In the genomic region with DNA sequence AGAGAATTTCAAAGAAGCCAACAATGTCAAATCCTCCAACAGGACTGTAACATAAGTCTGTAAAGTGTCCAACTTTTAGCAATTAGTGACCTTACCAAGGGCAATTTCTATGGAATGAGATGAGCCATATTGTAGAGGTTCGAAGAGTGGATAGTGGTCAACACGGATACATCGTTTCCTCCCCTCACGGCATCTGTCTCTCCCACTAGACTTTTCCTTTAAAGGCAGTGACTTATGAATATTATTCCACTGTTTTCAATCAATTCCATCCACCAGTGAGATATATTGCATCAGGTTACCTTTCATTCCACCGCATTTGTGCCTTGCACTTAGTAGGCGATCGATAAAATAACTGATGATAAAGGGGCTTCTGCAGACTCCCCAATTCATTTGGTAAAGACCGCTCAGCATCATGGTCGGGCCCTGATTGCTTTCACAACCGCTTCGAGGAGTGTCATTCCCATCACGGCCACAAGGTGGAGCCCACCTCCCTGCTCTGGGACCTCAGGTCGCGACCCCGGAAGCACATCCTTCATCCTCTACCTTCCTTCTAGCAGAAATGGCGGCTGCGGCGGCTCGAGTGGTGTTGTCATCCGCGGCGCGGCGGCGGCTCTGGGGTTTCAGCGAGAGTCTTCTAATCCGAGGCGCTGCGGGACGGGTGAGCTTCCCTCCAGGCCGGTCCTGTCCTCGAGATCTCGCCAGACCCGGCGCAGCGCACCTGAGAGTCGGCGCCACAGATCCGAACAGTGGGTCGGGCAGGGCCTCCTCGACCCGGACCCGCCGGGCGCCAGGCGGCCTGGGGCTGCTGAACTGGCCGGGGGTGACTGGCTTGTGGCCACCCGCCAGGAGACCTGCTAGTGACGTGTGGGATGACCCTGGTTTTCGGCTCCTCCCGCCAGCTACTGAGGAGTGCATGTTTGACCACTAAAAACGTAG, we compare ENCODE assay signal across 8 cellular contexts. TPM values are rescaled to one million over a fixed set of nuclear protein-coding genes. Genes with fewer than 3 reads are reported as not detected.
DNase-seq lines count a peak whose midpoint lies in the region; ATAC-seq, FAIRE-seq and TF ChIP-seq lines count a peak whose summit lies in the region.

A gene with protein sequence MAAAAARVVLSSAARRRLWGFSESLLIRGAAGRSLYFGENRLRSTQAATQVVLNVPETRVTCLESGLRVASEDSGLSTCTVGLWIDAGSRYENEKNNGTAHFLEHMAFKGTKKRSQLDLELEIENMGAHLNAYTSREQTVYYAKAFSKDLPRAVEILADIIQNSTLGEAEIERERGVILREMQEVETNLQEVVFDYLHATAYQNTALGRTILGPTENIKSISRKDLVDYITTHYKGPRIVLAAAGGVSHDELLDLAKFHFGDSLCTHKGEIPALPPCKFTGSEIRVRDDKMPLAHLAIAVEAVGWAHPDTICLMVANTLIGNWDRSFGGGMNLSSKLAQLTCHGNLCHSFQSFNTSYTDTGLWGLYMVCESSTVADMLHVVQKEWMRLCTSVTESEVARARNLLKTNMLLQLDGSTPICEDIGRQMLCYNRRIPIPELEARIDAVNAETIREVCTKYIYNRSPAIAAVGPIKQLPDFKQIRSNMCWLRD (plus strand): TSS at position 535 of the 936 bp plus-strand sequence. CDS start 25 bp downstream, at position 560.

- peak; percentile 98 for TF ChIP-seq CTCF in HepG2 (CRISPR knock-in tag; IDR thresholded peaks at IDR 0.05)

- ATAC-seq in CD4-positive, CD25-positive, alpha-beta regulatory T cell (ENCODE audit: low read depth in 2 of 2): peak; percentile 99 to 100
- ATAC-seq in GM19395 (IDR thresholded peaks at IDR 0.05; ENCODE audit: unreplicated experiment) (peak; percentile 96), HG03565 (IDR thresholded peaks at IDR 0.05; ENCODE audit: unreplicated experiment) (peak; percentile 89), HepG2 (peak; percentile 97)

- WGBS in HepG2 (ENCODE audit: low lambda C conversion rate): 1% methylated on average over 14 of the region's 52 CpGs

- H3K79me2 ChIP-seq in HepG2 (ENCODE audit: insufficient read depth, low read length): peaks cover 21% of the 10 kb centered on the region

- H3K9ac ChIP-seq in HepG2 (ENCODE audit: insufficient read depth, low read depth, low read length): peak within 1 kb of the TSS; percentile 82

- CTCF ChIA-PET in HepG2 (lab: Yijun Ruan, JAX; ENCODE audit: low intra/inter-chr PET ratio, low total read pairs): interaction anchor here (2.5 kb wide), 1 partner anchor 109 kb away, joined by 36 read pairs; no protein-coding TSS in a partner anchor

- peaks cover 22% of the 10 kb centered on the region for H3K4me1 ChIP-seq in CD4-positive, CD25-positive, alpha-beta regulatory T cell (ENCODE audit: control insufficient read depth, insufficient read depth, low read length, poor library complexity, severe bottlenecking)
- peaks cover 20% of the 10 kb centered on the region for H3K4me1 ChIP-seq in HepG2 (ENCODE audit: insufficient read depth, low read length)

- H2AFZ ChIP-seq in HepG2 (ENCODE audit: low read length): peak within 1 kb of the TSS; percentile 99

- H3K27ac Mint-ChIP-seq in CD4-positive, CD25-positive, alpha-beta regulatory T cell: peak within 1 kb of the TSS; percentile 88 to 93 (median 92)

- POLR2A ChIA-PET in HepG2 (lab: Yijun Ruan, JAX): interaction anchor here (1.1 kb wide), 1 partner anchor 109 kb away, joined by 3 read pairs; no protein-coding TSS in a partner anchor

- peak; percentile 75 to 76 for TF ChIP-seq POLR2A in HepG2 (IDR thresholded peaks at IDR 0.05; ENCODE audit: insufficient read depth in 1 of 2, low read depth in 2 of 2, low read length in 2 of 2)

- peak within 1 kb of the TSS; percentile 77 for H3K4me2 ChIP-seq in HepG2 (ENCODE audit: low read depth, low read length)

- H3K36me3 ChIP-seq in CD4-positive, CD25-positive, alpha-beta regulatory T cell (ENCODE audit: control insufficient read depth, insufficient read depth, low read length): peaks cover 28% of the 10 kb centered on the region
- H3K36me3 ChIP-seq in HepG2 (replicated peaks in 1 of 2; ENCODE audit: control insufficient read depth in 1 of 2, insufficient read depth in 2 of 2, low read length in 2 of 2): peaks cover 7 to 17% of the 10 kb centered on the region in 2 experiments; a peak in 4 of 5 replicates

- BruUV-seq in HepG2 (replicated peaks; lab: Mats Ljungman, UMichigan): TSS peak; percentile 80

- H3K9me3 ChIP-seq in CD4-positive, CD25-positive, alpha-beta regulatory T cell (ENCODE audit: control insufficient read depth in 2 of 2, low read length in 2 of 2): no peaks in the 10 kb centered on the region
- no peaks in the 10 kb centered on the region for H3K9me3 ChIP-seq in HepG2 (ENCODE audit: low read length)

- intact Hi-C loops in HepG2 (cut with micrococcal nuclease; ENCODE audit: unreplicated experiment): loop anchor here (1.0 to 5.0 kb wide), 2 partner anchors 45 to 110 kb away; partner anchors contain the start of gene DNAJC2

- H4K20me1 ChIP-seq in HepG2 (ENCODE audit: insufficient read depth, low read length): no peaks in the 10 kb centered on the region

- H3K36me3 Mint-ChIP-seq in CD4-positive, CD25-positive, alpha-beta regulatory T cell: peaks cover 9% of the 10 kb centered on the region

- H3K27me3 Mint-ChIP-seq in CD4-positive, CD25-positive, alpha-beta regulatory T cell: no peaks in the 10 kb centered on the region

- H3K4me1 Mint-ChIP-seq in CD4-positive, CD25-positive, alpha-beta regulatory T cell: peaks cover 14 to 48% (median 31%) of the 10 kb centered on the region in 4 donors

- peak within 1 kb of the TSS; percentile 86 for H3K27ac ChIP-seq in CD4-positive, CD25-positive, alpha-beta regulatory T cell (ENCODE audit: insufficient read depth, low read length, poor library complexity, severe bottlenecking)
- peak within 1 kb of the TSS; percentile 82 for H3K27ac ChIP-seq in HepG2 (ENCODE audit: extremely low read length, insufficient read depth, low read length)

- H3K27me3 ChIP-seq in CD4-positive, CD25-positive, alpha-beta regulatory T cell (ENCODE audit: control insufficient read depth, insufficient read depth, low read length): peaks cover 1% of the 10 kb centered on the region
- H3K27me3 ChIP-seq in HepG2 (ENCODE audit: control insufficient read depth in 1 of 2, insufficient read depth in 2 of 2, low read length in 2 of 2): no peaks in the 10 kb centered on the region

- in situ Hi-C loops in HepG2 (cut with HindIII; ENCODE audit: extremely low pct_ligation_motif_present, low pct_unique_long_range_greater_than_20kb): loop anchor here (5.0 kb wide), 1 partner anchor 110 kb away; no protein-coding TSS in a partner anchor

- peak in 1 of 2 experiments; percentile 31; a peak in 1 of 4 replicates for TF ChIP-seq EP300 in HepG2 (IDR thresholded peaks at IDR 0.05; ENCODE audit: low read depth in 2 of 2, low read length in 2 of 2)
- 0 out of 2 replicates have a peak, but pooled peaks have one; percentile 39 for TF ChIP-seq EP300 in HepG2 (CRISPR knock-in tag; IDR thresholded peaks at IDR 0.05; ENCODE audit: borderline replicate concordance)

- TF ChIP-seq RAD21 in HepG2 (CRISPR knock-in tag; IDR thresholded peaks at IDR 0.05): peak; percentile 82

- peak within 1 kb of the TSS; percentile 89 to 95 (median 92) for H3K4me3 Mint-ChIP-seq in CD4-positive, CD25-positive, alpha-beta regulatory T cell

- DNase-seq in CD4-positive, CD25-positive, alpha-beta regulatory T cell: peak; percentile 92 to 95 (median 94)
- DNase-seq in NCI-H748 treated with DMSO at 0.1 percent for 48 hours (lab: John Stamatoyannopoulos, UW) (peak; percentile 85), dermis blood vessel endothelial cell (peak; percentile 93), HepG2 (ENCODE audit: low spot score) (peak; percentile 88)
- DNase-seq in activated CD4-positive, alpha-beta T cell treated with anti-CD3 and anti-CD28 coated beads, Interleukin-2, amount 50 U/mL, for 4 hours: peak; percentile 95 to 98
- DNase-seq in stimulated activated CD4-positive, alpha-beta T cell treated with anti-CD3 and anti-CD28 coated beads, Interleukin-4, amount 100 ng/mL, for 1 hour: peak; percentile 97

- H3K4me3 ChIP-seq in CD4-positive, CD25-positive, alpha-beta regulatory T cell (ENCODE audit: low read depth, low read length): peak within 1 kb of the TSS; percentile 95
- peak within 1 kb of the TSS; percentile 76 to 93 (median 82) for H3K4me3 ChIP-seq in HepG2 (replicated peaks in 1 of 3; ENCODE audit: insufficient read depth in 1 of 3, low read depth in 2 of 3, low read length in 3 of 3)

- H3K9me3 Mint-ChIP-seq in CD4-positive, CD25-positive, alpha-beta regulatory T cell: no peaks in the 10 kb centered on the region

- FAIRE-seq in HepG2 (lab: Jason Lieb, UNC): peak; percentile 84

TF ChIP-seq in HepG2, 621 proteins besides CTCF, POLR2A, EP300 and RAD21 (continues in another document):
- peak; percentile 53; the same call in 1 of the 2 replicates for TF ChIP-seq NCOA2 (CRISPR knock-in tag; IDR thresholded peaks at IDR 0.05)
- TF ChIP-seq U2AF2 (IDR thresholded peaks at IDR 0.05; ENCODE audit: low read depth, low read length): no peak

RNA-seq across cellular contexts. Expression of the gene that starts here (rescaled TPM):
- 86.6 TPM for total RNA-seq in CD4-positive, CD25-positive, alpha-beta regulatory T cell
- polyA plus RNA-seq in CD4-positive, CD25-positive, alpha-beta regulatory T cell: 10 to 100 TPM; 85.5 to 89.7 (median 88.0) TPM
- total RNA-seq in dermis blood vessel endothelial cell (51.6 and 58.2 TPM in 2 replicates), HepG2 (2016; rRNA removed; fragmentation: Illumina TruSeq; extraction: Trizol) (75.9 and 80.8 TPM in 2 replicates)
- 10.3 and 10.9 TPM in 2 replicates for total RNA-seq in HepG2 (2016; cell fraction: cytosol; rRNA removed; fragmentation: Illumina TruSeq; extraction: Trizol; ENCODE audit: low read depth)
- total RNA-seq in HepG2 (2016; cell fraction: insoluble cytoplasmic fraction; rRNA removed; fragmentation: Illumina TruSeq; extraction: Trizol): 74.2 and 81.6 TPM in 2 replicates
- 24.9 and 31.0 TPM in 2 replicates for total RNA-seq in HepG2 (2016; cell fraction: membrane; rRNA removed; fragmentation: Illumina TruSeq; extraction: Trizol)
- total RNA-seq in HepG2 (2016; cell fraction: nucleus; rRNA removed; fragmentation: Illumina TruSeq; extraction: Trizol): 60.5 and 65.2 TPM in 2 replicates
- 94.2 and 124 TPM in 2 replicates for polyA plus RNA-seq in HepG2 (2011; rRNA removed)
- polyA plus RNA-seq in HepG2 (2011; cell fraction: cytosol; rRNA removed): 64.0 and 87.7 TPM in 2 replicates
- 124 and 132 TPM in 2 replicates for polyA plus RNA-seq in HepG2 (2011; cell fraction: nucleus; rRNA removed)
- 83.3 and 103 TPM in 2 replicates for polyA plus RNA-seq in HepG2 (2012)
- polyA plus RNA-seq in HepG2 (2016; cell fraction: cytosol; fragmentation: Illumina TruSeq; extraction: Trizol; ENCODE audit: low read depth): 11.4 and 12.8 TPM in 2 replicates
- polyA plus RNA-seq in HepG2 (2016; cell fraction: insoluble cytoplasmic fraction; fragmentation: Illumina TruSeq; extraction: Trizol; ENCODE audit: low read depth): 71.3 and 72.3 TPM in 2 replicates
- 19.0 and 23.5 TPM in 2 replicates for polyA plus RNA-seq in HepG2 (2016; cell fraction: membrane; fragmentation: Illumina TruSeq; extraction: Trizol; ENCODE audit: low read depth)
- polyA plus RNA-seq in HepG2 (2016; cell fraction: nucleus; fragmentation: Illumina TruSeq; extraction: Trizol; ENCODE audit: insufficient read depth, low read depth): 114 and 128 TPM in 2 replicates
- 21.2 and 28.8 TPM in 2 replicates for polyA minus RNA-seq in HepG2 (2011; rRNA and poly(A)+ RNA removed; ENCODE audit: low replicate concordance)
- polyA minus RNA-seq in HepG2 (2011; cell fraction: cytosol; rRNA and poly(A)+ RNA removed): 41.1 and 42.2 TPM in 2 replicates
- polyA minus RNA-seq in HepG2 (2011; cell fraction: nucleus; rRNA and poly(A)+ RNA removed): 51.8 and 58.2 TPM in 2 replicates

Comparison
In these comparisons a context has a peak if more than half of its experiments do, and no peak if none do; other contexts are left out.
1. Peak in every context shown above with its lines: DNase-seq, ATAC-seq, H3K4me3 ChIP-seq and H3K27ac ChIP-seq.